ENCODE assay signal across 11 cellular contexts in genomic region chr2:23900133-23900926, GRCh38. TPM values are rescaled to one million over a fixed set of nuclear protein-coding genes. Genes with fewer than 3 reads are reported as not detected.
DNase-seq lines count a peak whose midpoint lies in the region; ATAC-seq and TF ChIP-seq lines count a peak whose summit lies in the region.
"Had no signal": no experiment of that assay in that cellular context is flagged by ENCODE, and none has a peak within 500 bp of the region (broad histone marks: within the 10 kb centered on the region; RNA-seq: fewer than 3 reads in every experiment).

No MANE protein-coding gene starts in this region.

- H2AK5ac ChIP-seq in IMR-90 (ENCODE audit: low read depth, low read length): peak overlapping the region; percentile 41; the same call in 1 of the 2 replicates

- H2AK9ac ChIP-seq in IMR-90 (replicated peaks; ENCODE audit: low read depth, low read length, poor library complexity): no peak overlapping the region

- H3K36me3 ChIP-seq in IMR-90 (ENCODE audit: control insufficient read depth, insufficient read depth, low read length) (no peaks in the 10 kb centered on the region), neural progenitor cell (no peaks in the 10 kb centered on the region), right lobe of liver (no peaks in the 10 kb centered on the region)

- peaks cover 14% of the 10 kb centered on the region for H3K36me3 Mint-ChIP-seq in neural progenitor cell
- no peaks in the 10 kb centered on the region for H3K36me3 Mint-ChIP-seq in activated CD4-positive, alpha-beta memory T cell treated with anti-CD3 and anti-CD28 coated beads for 36 hours
- H3K36me3 Mint-ChIP-seq: CD4-positive, alpha-beta memory T cell had no signal

- dilution Hi-C loops in IMR-90 (cut with HindIII; ENCODE audit: low sequenced_read_pairs, unreplicated experiment): no loop called here

- H4K5ac ChIP-seq in IMR-90 (ENCODE audit: low read depth, low read length): no peak overlapping the region

- H3K27me3 Mint-ChIP-seq in neural progenitor cell (ENCODE audit: insufficient read depth, low read depth): no peaks in the 10 kb centered on the region
- H3K27me3 Mint-ChIP-seq in activated CD4-positive, alpha-beta memory T cell treated with anti-CD3 and anti-CD28 coated beads for 36 hours: no peaks in the 10 kb centered on the region
- H3K27me3 Mint-ChIP-seq: activated naive CD8-positive, alpha-beta T cell treated with anti-CD3 and anti-CD28 coated beads, Interleukin-2, amount 10 ng/mL, durations not matched to agents 7 days and 5 days; CD4-positive, alpha-beta memory T cell had no signal

- H3K79me1 ChIP-seq in IMR-90 (ENCODE audit: low read depth in 1 of 2, low read length in 2 of 2): peaks cover 24 to 63% of the 10 kb centered on the region in 2 experiments

- H3K9me3 Mint-ChIP-seq in neural progenitor cell: peaks cover 14% of the 10 kb centered on the region
- H3K9me3 Mint-ChIP-seq in activated CD4-positive, alpha-beta memory T cell treated with anti-CD3 and anti-CD28 coated beads for 36 hours: no peaks in the 10 kb centered on the region
- H3K9me3 Mint-ChIP-seq: activated naive CD8-positive, alpha-beta T cell treated with anti-CD3 and anti-CD28 coated beads, Interleukin-2, amount 10 ng/mL, durations not matched to agents 7 days and 5 days; CD4-positive, alpha-beta memory T cell had no signal

- in situ Hi-C loops in IMR-90 (cut with MboI; ENCODE audit: low sequenced_read_pairs): no loop called here

- H2AFZ ChIP-seq in IMR-90 (replicated peaks; ENCODE audit: low read length, poor library complexity): no peak overlapping the region
- H2AFZ ChIP-seq in neural progenitor cell (replicated peaks): no peak overlapping the region

- ATAC-seq in IMR-90 (ENCODE audit: low read depth) (peak; percentile 55), right lobe of liver (no peak)

- 0 out of 2 replicates have a peak overlapping the region, but pooled peaks have one; percentile 10 for H4K91ac ChIP-seq in IMR-90 (ENCODE audit: insufficient read depth, low read depth, low read length)

- peak overlapping the region; percentile 35 for H3K4me2 ChIP-seq in IMR-90 (ENCODE audit: low read depth, low read length)
- H3K4me2 ChIP-seq in neural progenitor cell: no peak overlapping the region

- H2BK5ac ChIP-seq in IMR-90 (ENCODE audit: low read depth, low read length, poor library complexity, severe bottlenecking): peak overlapping the region; percentile 36

- no peaks in the 10 kb centered on the region for H3K9me3 ChIP-seq in AG04450 (ENCODE audit: control insufficient read depth, insufficient read depth, low read length)
- no peaks in the 10 kb centered on the region for H3K9me3 ChIP-seq in IMR-90 (ENCODE audit: control insufficient read depth, insufficient read depth, low read length)
- H3K9me3 ChIP-seq in neural progenitor cell (ENCODE audit: low read depth): no peaks in the 10 kb centered on the region
- H3K9me3 ChIP-seq in right lobe of liver: no peaks in the 10 kb centered on the region

- DNase-seq in AG04450 (ENCODE audit: low read depth, low spot score): no peak
- peak; percentile 69 for DNase-seq in IMR-90
- peak in 5 of 61 donors; percentile 2 to 19 (median 16) for DNase-seq in caudate nucleus (lab: John Stamatoyannopoulos, UW)
- peak; percentile 5 for DNase-seq in neural progenitor cell (ENCODE audit: low spot score)
- no peak for DNase-seq in GF-D8 (lab: John Stamatoyannopoulos, UW)
- DNase-seq in activated CD4-positive, alpha-beta memory T cell treated with anti-CD3 and anti-CD28 coated beads for 36 hours: no peak
- DNase-seq in right lobe of liver: no peak
- no peak for DNase-seq in stimulated activated CD4-positive, alpha-beta T cell treated with anti-CD3 and anti-CD28 coated beads, Interleukin-4, amount 100 ng/mL, for 24 hours
- DNase-seq: activated naive CD8-positive, alpha-beta T cell treated with anti-CD3 and anti-CD28 coated beads, Interleukin-2, amount 10 ng/mL, durations not matched to agents 7 days and 5 days; CD4-positive, alpha-beta memory T cell; stimulated activated CD4-positive, alpha-beta T cell treated with anti-CD3 and anti-CD28 coated beads, Interleukin-2, amount 100 ng/mL, for 48 hours had no signal

- H2BK15ac ChIP-seq in IMR-90 (ENCODE audit: low read depth, low read length): no peak overlapping the region

- H3K9ac ChIP-seq in IMR-90 (ENCODE audit: low read depth, low read length) (no peak overlapping the region), neural progenitor cell (no peak overlapping the region)

- no peak overlapping the region; the same call in 1 of the 2 replicates for H2BK120ac ChIP-seq in IMR-90 (ENCODE audit: low read depth, low read length)

- TF ChIP-seq POLR2A in IMR-90 (IDR thresholded peaks at IDR 0.05; ENCODE audit: low read depth, low read length) (no peak), right lobe of liver (IDR thresholded peaks at IDR 0.05) (no peak)

- no peak overlapping the region for H3K27ac Mint-ChIP-seq in neural progenitor cell
- no peak overlapping the region for H3K27ac Mint-ChIP-seq in activated CD4-positive, alpha-beta memory T cell treated with anti-CD3 and anti-CD28 coated beads for 36 hours
- H3K27ac Mint-ChIP-seq: activated naive CD8-positive, alpha-beta T cell treated with anti-CD3 and anti-CD28 coated beads, Interleukin-2, amount 10 ng/mL, durations not matched to agents 7 days and 5 days had no signal

- peak overlapping the region; percentile 44 for H3K4ac ChIP-seq in IMR-90 (ENCODE audit: low read depth, low read length)

- H3K9me1 ChIP-seq in IMR-90 (ENCODE audit: insufficient read depth, low read length): peaks cover 9% of the 10 kb centered on the region

- CTCF ChIA-PET in AG04450 (lab: Charles Lee) (interaction anchor here (0.6 to 3.9 kb wide), 3 partner anchors 26 to 1319 kb away, joined by 3 to 30 read pairs (median 6); partner anchors contain the start of gene ATAD2B), IMR-90 (lab: Yijun Ruan, JAX) (interaction anchor here (1.0 kb wide), 1 partner anchor 32 kb away, joined by 3 read pairs; no protein-coding TSS in a partner anchor)
- CTCF ChIA-PET in activated CD4-positive, alpha-beta memory T cell treated with anti-CD3 and anti-CD28 coated beads for 36 hours (lab: Charles Lee): interaction anchor here (0.7 to 2.1 kb wide), 3 partner anchors 26 to 184 kb away, joined by 3 to 9 read pairs (median 4); partner anchors contain the start of genes ATAD2B and TP53I3

- WGBS in IMR-90 (ENCODE audit: extremely low coverage in 2 of 2, insufficient read length in 1 of 2), 2 experiments: no CpG with 5 or more reads among the region's 12 CpGs
- WGBS in right lobe of liver (ENCODE audit: insufficient coverage, low coverage, low lambda C conversion rate, missing lambda C conversion rate): 95% methylated on average over 10 of the region's 12 CpGs

- no peak overlapping the region for H3K56ac ChIP-seq in IMR-90 (ENCODE audit: extremely low read depth, insufficient read depth, low read length)

- TF ChIP-seq CTCF in AG04450 (IDR thresholded peaks at IDR 0.05; ENCODE audit: low read depth, low read length): no peak
- no peak for TF ChIP-seq CTCF in IMR-90 (conservative IDR thresholded peaks at IDR 0.05; ENCODE audit: low read depth, low read length)
- no peak for TF ChIP-seq CTCF in neural progenitor cell (IDR thresholded peaks at IDR 0.05)
- TF ChIP-seq CTCF in right lobe of liver (IDR thresholded peaks at IDR 0.05): no peak

- peaks cover 93% of the 10 kb centered on the region for H3K79me2 ChIP-seq in neural progenitor cell (ENCODE audit: low read depth)

- H3K14ac ChIP-seq in IMR-90 (replicated peaks; ENCODE audit: low read depth, low read length): no peak overlapping the region; the same call in 1 of the 2 replicates

- TF ChIP-seq RAD21 in IMR-90 (IDR thresholded peaks at IDR 0.05; ENCODE audit: low read length): no peak

- no TSS peak for BruUV-seq in IMR-90 (replicated peaks; lab: Mats Ljungman, UMichigan)

- peaks cover 4% of the 10 kb centered on the region for H3F3A ChIP-seq in neural progenitor cell (ENCODE audit: low read depth)

- H3K4me3 Mint-ChIP-seq in neural progenitor cell: no peak overlapping the region
- H3K4me3 Mint-ChIP-seq in activated CD4-positive, alpha-beta memory T cell treated with anti-CD3 and anti-CD28 coated beads for 36 hours: no peak overlapping the region
- H3K4me3 Mint-ChIP-seq: activated naive CD8-positive, alpha-beta T cell treated with anti-CD3 and anti-CD28 coated beads, Interleukin-2, amount 10 ng/mL, durations not matched to agents 7 days and 5 days; CD4-positive, alpha-beta memory T cell had no signal

- H3K27me3 ChIP-seq in AG04450 (ENCODE audit: control insufficient read depth, insufficient read depth, low read length): no peaks in the 10 kb centered on the region
- H3K27me3 ChIP-seq in IMR-90 (ENCODE audit: control insufficient read depth, insufficient read depth, low read length): no peaks in the 10 kb centered on the region
- H3K27me3 ChIP-seq in neural progenitor cell: no peaks in the 10 kb centered on the region
- no peaks in the 10 kb centered on the region for H3K27me3 ChIP-seq in right lobe of liver

- intact Hi-C loops in IMR-90 (cut with micrococcal nuclease): no loop called here
- intact Hi-C loops in activated CD4-positive, alpha-beta memory T cell treated with anti-CD3 and anti-CD28 coated beads for 36 hours (cut with micrococcal nuclease): no loop called here
- intact Hi-C loops in right lobe of liver (cut with DNase I): no loop called here

- H3K23ac ChIP-seq in IMR-90 (ENCODE audit: low read depth, low read length): 0 out of 2 replicates have a peak overlapping the region, but pooled peaks have one; percentile 53

- H3K4me1 ChIP-seq in IMR-90 (ENCODE audit: control insufficient read depth, insufficient read depth, low read length) (peaks cover 6% of the 10 kb centered on the region), neural progenitor cell (peaks cover 14% of the 10 kb centered on the region), right lobe of liver (peaks cover 0 to 19% (median 3%) of the 10 kb centered on the region in 4 donors)

- peaks cover 29% of the 10 kb centered on the region for H4K20me1 ChIP-seq in IMR-90 (ENCODE audit: insufficient read depth, low read length)
- peaks cover 7% of the 10 kb centered on the region for H4K20me1 ChIP-seq in neural progenitor cell (ENCODE audit: low read depth)

- H3K4me3 ChIP-seq in AG04450 (ENCODE audit: low read depth, low read length) (no peak overlapping the region), IMR-90 (ENCODE audit: insufficient read depth, low read depth, low read length) (no peak overlapping the region), neural progenitor cell (no peak overlapping the region), right lobe of liver (no peak overlapping the region)

- peaks cover 16% of the 10 kb centered on the region for H3K4me1 Mint-ChIP-seq in neural progenitor cell
- H3K4me1 Mint-ChIP-seq in activated CD4-positive, alpha-beta memory T cell treated with anti-CD3 and anti-CD28 coated beads for 36 hours (ENCODE audit: low read depth): peaks cover 32% of the 10 kb centered on the region

- H2BK20ac ChIP-seq in IMR-90 (ENCODE audit: low read depth, low read length): no peak overlapping the region

- H3K27ac ChIP-seq in AG04450 (ENCODE audit: low read depth, low read length): peak overlapping the region; percentile 59
- peak overlapping the region; percentile 80; the same call in 1 of the 2 replicates for H3K27ac ChIP-seq in IMR-90 (ENCODE audit: insufficient read depth, low read length)
- peak overlapping the region; percentile 55 for H3K27ac ChIP-seq in caudate nucleus (ENCODE audit: low read depth, low read length)
- H3K27ac ChIP-seq in neural progenitor cell: no peak overlapping the region
- H3K27ac ChIP-seq in right lobe of liver: no peak overlapping the region

- POLR2A ChIA-PET in AG04450 (lab: Yijun Ruan, JAX) (no interaction called here), IMR-90 (lab: Charles Lee; ENCODE audit: unreplicated experiment) (no interaction called here)
- POLR2A ChIA-PET in activated CD4-positive, alpha-beta memory T cell treated with anti-CD3 and anti-CD28 coated beads for 36 hours (lab: Charles Lee): interaction anchor here (0.5 to 1.0 kb wide), 2 partner anchors 26 to 121 kb away, joined by 3 to 4 read pairs; no protein-coding TSS in a partner anchor

- H3K18ac ChIP-seq in IMR-90 (ENCODE audit: low read depth, low read length): peak overlapping the region; percentile 6; the same call in 1 of the 2 replicates

- H4K8ac ChIP-seq in IMR-90 (ENCODE audit: low read depth in 2 of 2, low read length in 2 of 2): no peak overlapping the region

RNA-seq across cellular contexts. Expression of gene ATAD2B, which starts 26.6 kb away (rescaled TPM):
- polyA plus RNA-seq in AG04450 (2011; rRNA removed) (4.5 and 6.0 TPM in 2 replicates), IMR-90 (2012; rRNA removed) (0.99 and 1.5 TPM in 2 replicates)
- 8.6 and 12.3 TPM in 2 replicates for polyA minus RNA-seq in AG04450 (2011; rRNA and poly(A)+ RNA removed)
- total RNA-seq in IMR-90 (2012; rRNA removed) (5.0 and 9.4 TPM in 2 replicates), neural progenitor cell (ENCODE audit: low replicate concordance) (22.4 and 38.7 TPM in 2 replicates), right lobe of liver (10 to 100 TPM in 1 of 6 experiments, 1 to 10 TPM in 5; 7.5 to 12.1 (median 8.8) TPM)
- 0.27 and 0.34 TPM in 2 replicates for polyA plus RNA-seq in IMR-90 (2012; cell fraction: cytosol; rRNA removed)
- 2.3 and 4.8 TPM in 2 replicates for polyA plus RNA-seq in IMR-90 (2012; cell fraction: nucleus; rRNA removed; ENCODE audit: low replicate concordance)
- 10 to 100 TPM; 13.2 to 14.3 TPM for total RNA-seq in activated CD4-positive, alpha-beta memory T cell treated with anti-CD3 and anti-CD28 coated beads for 36 hours

RNA-seq across cellular contexts. Expression of gene UBXN2A, which starts 39.9 kb away (rescaled TPM):
- 9.0 and 13.1 TPM in 2 replicates for polyA plus RNA-seq in AG04450 (2011; rRNA removed)
- 4.2 and 5.0 TPM in 2 replicates for polyA minus RNA-seq in AG04450 (2011; rRNA and poly(A)+ RNA removed)
- 7.7 and 10.8 TPM in 2 replicates for total RNA-seq in IMR-90 (2012; rRNA removed)
- 3.2 and 4.6 TPM in 2 replicates for polyA plus RNA-seq in IMR-90 (2012; rRNA removed)
- polyA plus RNA-seq in IMR-90 (2012; cell fraction: cytosol; rRNA removed): 0.87 and 1.5 TPM in 2 replicates
- polyA plus RNA-seq in IMR-90 (2012; cell fraction: nucleus; rRNA removed; ENCODE audit: low replicate concordance): 0.30 and 1.7 TPM in 2 replicates
- total RNA-seq in neural progenitor cell (ENCODE audit: low replicate concordance): 18.3 and 24.1 TPM in 2 replicates
- total RNA-seq in activated CD4-positive, alpha-beta memory T cell treated with anti-CD3 and anti-CD28 coated beads for 36 hours: 10 to 100 TPM; 11.8 to 12.2 TPM
- 1 to 10 TPM; 4.6 to 7.9 (median 6.2) TPM for total RNA-seq in right lobe of liver

Comparison
In these comparisons a context has a peak if more than half of its experiments do, and no peak if none do; other contexts are left out.
1. DNase-seq: peak in IMR-90 (single experiment) and neural progenitor cell (single experiment); none in AG04450 (single experiment), GF-D8 (single experiment), activated CD4-positive, alpha-beta memory T cell treated with anti-CD3 and anti-CD28 coated beads for 36 hours (single experiment), right lobe of liver (0 of 3) and stimulated activated CD4-positive, alpha-beta T cell treated with anti-CD3 and anti-CD28 coated beads, Interleukin-4, amount 100 ng/mL, for 24 hours (single experiment).
2. H3K27ac ChIP-seq: peak in AG04450 (single experiment), IMR-90 (single experiment) and caudate nucleus (single experiment); none in neural progenitor cell (single experiment) and right lobe of liver (0 of 3).